In genomic region chr12:53320352-53321195, GRCh38 we compare ENCODE assay signal across 9 cellular contexts. TPM values are rescaled to one million over a fixed set of nuclear protein-coding genes. Genes with fewer than 3 reads are reported as not detected.
DNase-seq lines count a peak whose midpoint lies in the region; ATAC-seq and TF ChIP-seq lines count a peak whose summit lies in the region.
"Had no signal": no experiment of that assay in that cellular context is flagged by ENCODE, and none has a peak within 500 bp of the region (broad histone marks: within the 10 kb centered on the region; RNA-seq: fewer than 3 reads in every experiment).

No MANE protein-coding gene starts in this region.

- H3K27me3 Mint-ChIP-seq in stimulated activated naive B cell treated with anti-CD40 and anti-IgM and Interleukin-4, amounts not matched to agents 10 μg/mL and 1 μg/mL and 100 μg/mL, for 72 hours = no peaks in the 10 kb centered on the region

- H3K9ac ChIP-seq in iPS-18a (ENCODE audit: low read length) = peak overlapping the region; percentile 88

- H3K4me1 ChIP-seq in iPS-18a (ENCODE audit: control insufficient read depth, low read depth, low read length) = peaks cover 12% of the 10 kb centered on the region

- H3K4me3 Mint-ChIP-seq in stimulated activated naive B cell treated with anti-CD40 and anti-IgM and Interleukin-4, amounts not matched to agents 10 μg/mL and 1 μg/mL and 100 μg/mL, for 72 hours = peak overlapping the region; percentile 88 to 97

- no peak for TF ChIP-seq CTCF in HL-60 (IDR thresholded peaks at IDR 0.05; ENCODE audit: insufficient read depth, low read length)

- H3K36me3 ChIP-seq in iPS-18a (ENCODE audit: control insufficient read depth, low read depth, low read length) = peaks cover 25% of the 10 kb centered on the region

- H3K9me3 Mint-ChIP-seq in activated naive CD4-positive, alpha-beta T cell treated with anti-CD3 and anti-CD28 coated beads, Interleukin-2, amount 50 U/mL, for 72 hours = no peaks in the 10 kb centered on the region
- H3K9me3 Mint-ChIP-seq in stimulated activated naive B cell treated with anti-CD40 and anti-IgM and Interleukin-4, amounts not matched to agents 10 μg/mL and 1 μg/mL and 100 μg/mL, for 72 hours = no peaks in the 10 kb centered on the region

- H3K4me1 Mint-ChIP-seq in stimulated activated naive B cell treated with anti-CD40 and anti-IgM and Interleukin-4, amounts not matched to agents 10 μg/mL and 1 μg/mL and 100 μg/mL, for 72 hours = peaks cover 21 to 38% of the 10 kb centered on the region in 2 donors

- DNase-seq in HL-60 (ENCODE audit: low read depth in 1 of 2, low spot score in 1 of 2) (no peak), GDM1 (lab: John Stamatoyannopoulos, UW) (no peak), DMS114 treated with DMSO at 0.1 percent for 48 hours (lab: John Stamatoyannopoulos, UW; ENCODE audit: unreplicated experiment) (no peak)
- no peak for DNase-seq in activated naive CD4-positive, alpha-beta T cell treated with anti-CD3 and anti-CD28 coated beads, Interleukin-2, amount 50 U/mL, for 72 hours (ENCODE audit: low spot score in 2 of 2)
- no peak for DNase-seq in stimulated activated naive B cell treated with anti-CD40 and anti-IgM and Interleukin-4, amounts not matched to agents 10 μg/mL and 1 μg/mL and 100 μg/mL, for 72 hours
- DNase-seq in activated CD4-positive, alpha-beta T cell treated with anti-CD3 and anti-CD28 coated beads for 48 hours = no peak

- no peaks in the 10 kb centered on the region for H3K9me3 ChIP-seq in iPS-18a (ENCODE audit: control insufficient read depth, low read depth, low read length)

- H3K27ac ChIP-seq in HL-60 (replicated peaks) (peak overlapping the region; percentile 89), iPS-18a (ENCODE audit: low read length) (no peak overlapping the region)

- H3K4me3 ChIP-seq in HL-60 (replicated peaks; ENCODE audit: insufficient read depth, low read length) = peak overlapping the region; percentile 66
- H3K4me3 ChIP-seq in iPS-18a (ENCODE audit: low read length) = peak overlapping the region; percentile 79

- ATAC-seq in activated naive CD4-positive, alpha-beta T cell treated with anti-CD3 and anti-CD28 coated beads, Interleukin-2, amount 50 U/mL, for 72 hours = no peak
- ATAC-seq in stimulated activated naive B cell treated with anti-CD40 and anti-IgM and Interleukin-4, amounts not matched to agents 10 μg/mL and 1 μg/mL and 100 μg/mL, for 72 hours (replicated peaks) = no peak
- ATAC-seq in HG02678 (IDR thresholded peaks at IDR 0.05; ENCODE audit: unreplicated experiment) = no peak

- H3K36me3 Mint-ChIP-seq in activated naive CD4-positive, alpha-beta T cell treated with anti-CD3 and anti-CD28 coated beads, Interleukin-2, amount 50 U/mL, for 72 hours = peaks cover 0 to 10% of the 10 kb centered on the region in 2 donors
- H3K36me3 Mint-ChIP-seq in stimulated activated naive B cell treated with anti-CD40 and anti-IgM and Interleukin-4, amounts not matched to agents 10 μg/mL and 1 μg/mL and 100 μg/mL, for 72 hours = peaks cover 18 to 25% of the 10 kb centered on the region in 2 donors

- H3K27me3 ChIP-seq in HL-60 (ENCODE audit: insufficient read depth, poor library complexity, severe bottlenecking) (no peaks in the 10 kb centered on the region), iPS-18a (ENCODE audit: control insufficient read depth, insufficient read depth, low read length) (peaks cover 27% of the 10 kb centered on the region)

- peak overlapping the region; percentile 92 to 99 for H3K27ac Mint-ChIP-seq in activated naive CD4-positive, alpha-beta T cell treated with anti-CD3 and anti-CD28 coated beads, Interleukin-2, amount 50 U/mL, for 72 hours
- peak overlapping the region; percentile 96 for H3K27ac Mint-ChIP-seq in stimulated activated naive B cell treated with anti-CD40 and anti-IgM and Interleukin-4, amounts not matched to agents 10 μg/mL and 1 μg/mL and 100 μg/mL, for 72 hours

RNA-seq across cellular contexts. Expression of gene AAAS, which starts 0.8 kb away (rescaled TPM):
- total RNA-seq in activated naive CD4-positive, alpha-beta T cell treated with anti-CD3 and anti-CD28 coated beads, Interleukin-2, amount 50 U/mL, for 72 hours = 10 to 100 TPM; 52.3 to 83.5 TPM

RNA-seq across cellular contexts. Expression of gene SP7, which starts 15.6 kb away (rescaled TPM):
- not detected for total RNA-seq in activated naive CD4-positive, alpha-beta T cell treated with anti-CD3 and anti-CD28 coated beads, Interleukin-2, amount 50 U/mL, for 72 hours
- total RNA-seq: lung microvascular endothelial cell had no signal

RNA-seq across cellular contexts. Expression of gene MYG1, which starts 21.1 kb away (rescaled TPM):
- total RNA-seq in activated naive CD4-positive, alpha-beta T cell treated with anti-CD3 and anti-CD28 coated beads, Interleukin-2, amount 50 U/mL, for 72 hours = 10 to 100 TPM; 63.8 to 91.5 TPM

RNA-seq across cellular contexts. Expression of gene PFDN5, which starts 25.2 kb away (rescaled TPM):
- total RNA-seq in activated naive CD4-positive, alpha-beta T cell treated with anti-CD3 and anti-CD28 coated beads, Interleukin-2, amount 50 U/mL, for 72 hours = 100 to 1,000 TPM; 334 to 355 TPM

RNA-seq across cellular contexts. Expression of gene ESPL1, which starts 52.5 kb away (rescaled TPM):
- 10 to 100 TPM; 32.8 to 76.3 TPM for total RNA-seq in activated naive CD4-positive, alpha-beta T cell treated with anti-CD3 and anti-CD28 coated beads, Interleukin-2, amount 50 U/mL, for 72 hours
